In genomic region chr1:32767641-32768040, GRCh38 we compare ENCODE assay signal across 16 cellular contexts. TPM values are rescaled to one million over a fixed set of nuclear protein-coding genes. Genes with fewer than 3 reads are reported as not detected.
DNase-seq lines count a peak whose midpoint lies in the region; ATAC-seq and TF ChIP-seq lines count a peak whose summit lies in the region.
"Had no signal": no experiment of that assay in that cellular context is flagged by ENCODE, and none has a peak within 500 bp of the region (broad histone marks: within the 10 kb centered on the region; RNA-seq: fewer than 3 reads in every experiment).

No MANE protein-coding gene starts in this region.

- no peak for ATAC-seq in GM21423 (IDR thresholded peaks at IDR 0.05; ENCODE audit: unreplicated experiment)
- ATAC-seq: HepG2 had no signal

- peak overlapping the region; percentile 65 to 92 (median 72) for H3K27ac ChIP-seq in stomach
- H3K27ac ChIP-seq: neutrophil had no signal

- peaks cover 13 to 63% (median 52%) of the 10 kb centered on the region in 4 donors for H3K36me3 ChIP-seq in stomach
- H3K36me3 ChIP-seq: neutrophil had no signal

- no peak for TF ChIP-seq EP300 in stomach (IDR thresholded peaks at IDR 0.05)

- no peak for TF ChIP-seq CTCF in stomach (IDR thresholded peaks at IDR 0.05)

- DNase-seq in M059J (ENCODE audit: low read depth) (peak; percentile 32), amniotic epithelial cell (ENCODE audit: low read depth) (peak; percentile 22), stomach (no peak), NCI-H774 (lab: John Stamatoyannopoulos, UW) (no peak), T-helper 9 cell (no peak), NCI-H526 (lab: John Stamatoyannopoulos, UW) (no peak)
- DNase-seq: activated B cell treated with CpG ODN at 0.5 μM for 24 hours; activated gamma-delta T cell treated with Interleukin-2 at 50 U/mL for 16 hours; CD4-positive, alpha-beta T cell; NCI-H1092; NCI-H2227 treated with DMSO at 0.1 percent for 48 hours; OCI-M1 had no signal

- H3K4me3 ChIP-seq in iPS-18c (ENCODE audit: insufficient read depth, low read depth, low read length) (peak overlapping the region; percentile 59; the same call in 1 of the 2 replicates), stomach (no peak overlapping the region)

- 27 to 56% (median 40%) methylated on average over 5 of the region's 5 CpGs for WGBS in stomach, 5 donors

- intact Hi-C loops in stomach (cut with DNase I; ENCODE audit: low total_unique reads) = no loop called here

- no peaks in the 10 kb centered on the region for H3K9me3 ChIP-seq in iPS-18c (ENCODE audit: control insufficient read depth, insufficient read depth, low read length)
- no peaks in the 10 kb centered on the region for H3K9me3 ChIP-seq in stomach
- H3K9me3 ChIP-seq: neutrophil had no signal

- H3K27me3 ChIP-seq in stomach = no peaks in the 10 kb centered on the region
- H3K27me3 ChIP-seq: neutrophil had no signal

- H3K4me1 ChIP-seq in stomach = peaks cover 52 to 92% (median 76%) of the 10 kb centered on the region in 4 donors

- TF ChIP-seq POLR2A in stomach (IDR thresholded peaks at IDR 0.05) = no peak

RNA-seq across cellular contexts. Expression of gene YARS1, which starts 49.5 kb away (rescaled TPM):
- 83.6 and 87.2 TPM in 2 replicates for total RNA-seq in M059J (2014; rRNA removed; shearing (Covaris generic))
- 10 to 100 TPM; 26.9 to 99.1 (median 64.4) TPM for total RNA-seq in stomach
- polyA plus RNA-seq in stomach = 10 to 100 TPM; 44.5 to 53.0 (median 47.8) TPM

RNA-seq across cellular contexts. Expression of gene S100PBP, which starts 49.8 kb away (rescaled TPM):
- 20.9 and 30.3 TPM in 2 replicates for total RNA-seq in M059J (2014; rRNA removed; shearing (Covaris generic))
- total RNA-seq in stomach = 100 to 1,000 TPM in 1 of 5 donors, 10 to 100 TPM in 3, 1 to 10 TPM in 1; 2.9 to 253 (median 40.6) TPM
- 1 to 10 TPM; 5.7 to 9.3 (median 6.7) TPM for polyA plus RNA-seq in stomach

Comparison
In these comparisons a context has a peak if more than half of its experiments do, and no peak if none do; other contexts are left out.
1. DNase-seq: peak in M059J (single experiment) and amniotic epithelial cell (single experiment); none in stomach (single experiment), NCI-H774 (single experiment), T-helper 9 cell (single experiment) and NCI-H526 (0 of 2).